1 cellular context compared by ENCODE assay signal in the genomic region with DNA sequence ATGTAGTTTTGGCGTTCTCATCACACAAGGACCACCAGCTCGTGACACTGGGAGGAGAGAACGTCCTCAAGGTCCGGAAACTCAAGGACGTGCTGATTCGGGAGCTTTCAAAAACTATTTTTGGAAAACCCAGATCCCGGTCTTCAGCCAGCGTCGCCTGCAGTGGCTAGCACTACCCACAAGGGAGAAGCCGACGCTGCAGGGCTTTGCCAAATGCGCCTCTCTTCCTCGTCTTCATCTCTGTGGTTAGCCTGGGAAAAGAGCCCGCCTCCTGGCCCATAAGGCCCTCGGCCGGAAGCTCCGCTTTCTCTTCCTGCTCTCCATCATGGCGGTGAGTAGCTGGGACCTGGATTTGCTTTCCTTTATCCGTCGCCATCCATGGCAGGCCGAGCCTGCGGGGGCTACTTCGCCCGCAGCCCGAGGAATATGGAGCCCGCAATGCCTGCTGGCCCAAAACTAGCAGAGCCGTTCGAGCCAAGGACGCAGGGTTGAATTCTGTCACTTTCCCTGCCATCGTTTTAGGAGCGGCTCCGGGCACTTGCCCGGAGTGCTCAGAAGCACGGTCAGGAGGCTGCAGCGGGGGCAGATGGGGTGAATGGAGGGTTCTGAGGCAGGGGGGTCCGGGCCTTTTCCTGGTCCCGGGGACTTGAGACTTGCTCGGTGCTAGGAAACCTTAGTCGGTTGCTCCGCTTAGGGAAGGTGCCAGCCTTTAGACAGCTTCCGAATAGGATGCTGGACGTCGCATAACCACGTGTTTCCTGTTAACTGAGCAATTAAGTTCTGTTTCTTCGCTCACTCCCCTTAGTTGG.
TF ChIP-seq lines count a peak whose summit lies in the region.

A gene (plus strand): TSS at position 308 of the 809 bp plus-strand sequence. CDS start 18 bp downstream, at position 326.

TF ChIP-seq in K562, 482 proteins besides CTCF, POLR2A, EP300 and RAD21 (continued from another document and continues in another):
- TF ChIP-seq, protein P1, sequence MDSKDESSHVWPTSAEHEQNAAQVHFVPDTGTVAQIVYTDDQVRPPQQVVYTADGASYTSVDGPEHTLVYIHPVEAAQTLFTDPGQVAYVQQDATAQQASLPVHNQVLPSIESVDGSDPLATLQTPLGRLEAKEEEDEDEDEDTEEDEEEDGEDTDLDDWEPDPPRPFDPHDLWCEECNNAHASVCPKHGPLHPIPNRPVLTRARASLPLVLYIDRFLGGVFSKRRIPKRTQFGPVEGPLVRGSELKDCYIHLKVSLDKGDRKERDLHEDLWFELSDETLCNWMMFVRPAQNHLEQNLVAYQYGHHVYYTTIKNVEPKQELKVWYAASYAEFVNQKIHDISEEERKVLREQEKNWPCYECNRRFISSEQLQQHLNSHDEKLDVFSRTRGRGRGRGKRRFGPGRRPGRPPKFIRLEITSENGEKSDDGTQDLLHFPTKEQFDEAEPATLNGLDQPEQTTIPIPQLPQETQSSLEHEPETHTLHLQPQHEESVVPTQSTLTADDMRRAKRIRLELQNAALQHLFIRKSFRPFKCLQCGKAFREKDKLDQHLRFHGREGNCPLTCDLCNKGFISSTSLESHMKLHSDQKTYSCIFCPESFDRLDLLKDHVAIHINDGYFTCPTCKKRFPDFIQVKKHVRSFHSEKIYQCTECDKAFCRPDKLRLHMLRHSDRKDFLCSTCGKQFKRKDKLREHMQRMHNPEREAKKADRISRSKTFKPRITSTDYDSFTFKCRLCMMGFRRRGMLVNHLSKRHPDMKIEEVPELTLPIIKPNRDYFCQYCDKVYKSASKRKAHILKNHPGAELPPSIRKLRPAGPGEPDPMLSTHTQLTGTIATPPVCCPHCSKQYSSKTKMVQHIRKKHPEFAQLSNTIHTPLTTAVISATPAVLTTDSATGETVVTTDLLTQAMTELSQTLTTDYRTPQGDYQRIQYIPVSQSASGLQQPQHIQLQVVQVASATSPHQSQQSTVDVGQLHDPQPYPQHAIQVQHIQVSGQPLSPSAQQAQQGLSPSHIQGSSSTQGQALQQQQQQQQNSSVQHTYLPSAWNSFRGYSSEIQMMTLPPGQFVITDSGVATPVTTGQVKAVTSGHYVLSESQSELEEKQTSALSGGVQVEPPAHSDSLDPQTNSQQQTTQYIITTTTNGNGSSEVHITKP (IDR thresholded peaks at IDR 0.05; ENCODE audit: partially characterized antibody): no peak
- no peak; the same call in 1 of the 2 replicates for TF ChIP-seq ZNF232 (CRISPR knock-in tag; IDR thresholded peaks at IDR 0.05)
- TF ChIP-seq PML (IDR thresholded peaks at IDR 0.05; ENCODE audit: low read length): peak; percentile 95
- peak; percentile 100 for TF ChIP-seq PHF8 (IDR thresholded peaks at IDR 0.05; ENCODE audit: borderline replicate concordance, low read length)
- TF ChIP-seq NFE2L1 (tag; IDR thresholded peaks at IDR 0.05; ENCODE audit: borderline replicate concordance, low read depth): no peak
- TF ChIP-seq HDAC8 (tag; IDR thresholded peaks at IDR 0.05): no peak
- TF ChIP-seq CBX1 (IDR thresholded peaks at IDR 0.05; ENCODE audit: low read depth): peak; percentile 86; the same call in 1 of the 2 replicates
- peak; percentile 85 for TF ChIP-seq ZFX (CRISPR knock-in tag; IDR thresholded peaks at IDR 0.05)
- TF ChIP-seq NR2C2 (CRISPR knock-in tag; IDR thresholded peaks at IDR 0.05): peak; percentile 65; the same call in 1 of the 2 replicates
- TF ChIP-seq NR2C2 (tag; IDR thresholded peaks at IDR 0.05): peak; percentile 86
- TF ChIP-seq, protein P2, sequence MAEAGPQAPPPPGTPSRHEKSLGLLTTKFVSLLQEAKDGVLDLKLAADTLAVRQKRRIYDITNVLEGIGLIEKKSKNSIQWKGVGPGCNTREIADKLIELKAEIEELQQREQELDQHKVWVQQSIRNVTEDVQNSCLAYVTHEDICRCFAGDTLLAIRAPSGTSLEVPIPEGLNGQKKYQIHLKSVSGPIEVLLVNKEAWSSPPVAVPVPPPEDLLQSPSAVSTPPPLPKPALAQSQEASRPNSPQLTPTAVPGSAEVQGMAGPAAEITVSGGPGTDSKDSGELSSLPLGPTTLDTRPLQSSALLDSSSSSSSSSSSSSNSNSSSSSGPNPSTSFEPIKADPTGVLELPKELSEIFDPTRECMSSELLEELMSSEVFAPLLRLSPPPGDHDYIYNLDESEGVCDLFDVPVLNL (CRISPR knock-in tag; IDR thresholded peaks at IDR 0.05; ENCODE audit: low read depth): peak; percentile 57; the same call in 1 of the 2 replicates
- peak; percentile 15; the same call in 1 of the 2 replicates for TF ChIP-seq FOXK1 (CRISPR knock-in tag; IDR thresholded peaks at IDR 0.05; ENCODE audit: borderline replicate concordance)
- TF ChIP-seq, protein P3, sequence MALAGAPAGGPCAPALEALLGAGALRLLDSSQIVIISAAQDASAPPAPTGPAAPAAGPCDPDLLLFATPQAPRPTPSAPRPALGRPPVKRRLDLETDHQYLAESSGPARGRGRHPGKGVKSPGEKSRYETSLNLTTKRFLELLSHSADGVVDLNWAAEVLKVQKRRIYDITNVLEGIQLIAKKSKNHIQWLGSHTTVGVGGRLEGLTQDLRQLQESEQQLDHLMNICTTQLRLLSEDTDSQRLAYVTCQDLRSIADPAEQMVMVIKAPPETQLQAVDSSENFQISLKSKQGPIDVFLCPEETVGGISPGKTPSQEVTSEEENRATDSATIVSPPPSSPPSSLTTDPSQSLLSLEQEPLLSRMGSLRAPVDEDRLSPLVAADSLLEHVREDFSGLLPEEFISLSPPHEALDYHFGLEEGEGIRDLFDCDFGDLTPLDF (CRISPR knock-in tag; IDR thresholded peaks at IDR 0.05): peak; percentile 86
- no peak for TF ChIP-seq CREBBP (IDR thresholded peaks at IDR 0.05; ENCODE audit: low read depth, low read length)
- TF ChIP-seq, protein P4, sequence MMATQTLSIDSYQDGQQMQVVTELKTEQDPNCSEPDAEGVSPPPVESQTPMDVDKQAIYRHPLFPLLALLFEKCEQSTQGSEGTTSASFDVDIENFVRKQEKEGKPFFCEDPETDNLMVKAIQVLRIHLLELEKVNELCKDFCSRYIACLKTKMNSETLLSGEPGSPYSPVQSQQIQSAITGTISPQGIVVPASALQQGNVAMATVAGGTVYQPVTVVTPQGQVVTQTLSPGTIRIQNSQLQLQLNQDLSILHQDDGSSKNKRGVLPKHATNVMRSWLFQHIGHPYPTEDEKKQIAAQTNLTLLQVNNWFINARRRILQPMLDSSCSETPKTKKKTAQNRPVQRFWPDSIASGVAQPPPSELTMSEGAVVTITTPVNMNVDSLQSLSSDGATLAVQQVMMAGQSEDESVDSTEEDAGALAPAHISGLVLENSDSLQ (IDR thresholded peaks at IDR 0.05): no peak
- no peak; the same call in 1 of the 2 replicates for TF ChIP-seq ZNF165 (CRISPR knock-in tag; IDR thresholded peaks at IDR 0.05; ENCODE audit: borderline replicate concordance)
- TF ChIP-seq ZKSCAN3 (CRISPR knock-in tag; IDR thresholded peaks at IDR 0.05): no peak
- TF ChIP-seq ASH1L (IDR thresholded peaks at IDR 0.05; ENCODE audit: borderline replicate concordance, low read depth, partially characterized antibody): peak; percentile 28
- TF ChIP-seq, protein P5, sequence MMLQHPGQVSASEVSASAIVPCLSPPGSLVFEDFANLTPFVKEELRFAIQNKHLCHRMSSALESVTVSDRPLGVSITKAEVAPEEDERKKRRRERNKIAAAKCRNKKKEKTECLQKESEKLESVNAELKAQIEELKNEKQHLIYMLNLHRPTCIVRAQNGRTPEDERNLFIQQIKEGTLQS (IDR thresholded peaks at IDR 0.05): no peak
- TF ChIP-seq, protein P5 (CRISPR knock-in tag; conservative IDR thresholded peaks at IDR 0.05): peak; percentile 90
- TF ChIP-seq HCFC1 (IDR thresholded peaks at IDR 0.05; ENCODE audit: low read depth, low read length): peak; percentile 78
- TF ChIP-seq ATF7 (IDR thresholded peaks at IDR 0.05): peak; percentile 83
- TF ChIP-seq ZNF41 (CRISPR knock-in tag; conservative IDR thresholded peaks at IDR 0.05): 0 out of 2 replicates have a peak, but pooled peaks have one; percentile 13
- peak; percentile 100 for TF ChIP-seq POLR2G (IDR thresholded peaks at IDR 0.05; ENCODE audit: low read depth, low read length)
- no peak for TF ChIP-seq CBX8 (IDR thresholded peaks at IDR 0.05; ENCODE audit: borderline replicate concordance, extremely low read depth, low read depth, low read length, poor library complexity, severe bottlenecking)
- peak; percentile 100 for TF ChIP-seq BRD9 (IDR thresholded peaks at IDR 0.05; ENCODE audit: low read depth, partially characterized antibody)
- peak; percentile 85 for TF ChIP-seq MEF2D (tag; conservative IDR thresholded peaks at IDR 0.05; ENCODE audit: low read depth)
- TF ChIP-seq, protein P6, sequence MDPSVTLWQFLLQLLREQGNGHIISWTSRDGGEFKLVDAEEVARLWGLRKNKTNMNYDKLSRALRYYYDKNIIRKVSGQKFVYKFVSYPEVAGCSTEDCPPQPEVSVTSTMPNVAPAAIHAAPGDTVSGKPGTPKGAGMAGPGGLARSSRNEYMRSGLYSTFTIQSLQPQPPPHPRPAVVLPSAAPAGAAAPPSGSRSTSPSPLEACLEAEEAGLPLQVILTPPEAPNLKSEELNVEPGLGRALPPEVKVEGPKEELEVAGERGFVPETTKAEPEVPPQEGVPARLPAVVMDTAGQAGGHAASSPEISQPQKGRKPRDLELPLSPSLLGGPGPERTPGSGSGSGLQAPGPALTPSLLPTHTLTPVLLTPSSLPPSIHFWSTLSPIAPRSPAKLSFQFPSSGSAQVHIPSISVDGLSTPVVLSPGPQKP (CRISPR knock-in tag; IDR thresholded peaks at IDR 0.05): no peak
- no peak for TF ChIP-seq ZNF384 (IDR thresholded peaks at IDR 0.05; ENCODE audit: low read depth, low read length)
- TF ChIP-seq FOSL1 (tag; conservative IDR thresholded peaks at IDR 0.05): 0 out of 2 replicates have a peak, but pooled peaks have one; percentile 58
- TF ChIP-seq, protein P7, sequence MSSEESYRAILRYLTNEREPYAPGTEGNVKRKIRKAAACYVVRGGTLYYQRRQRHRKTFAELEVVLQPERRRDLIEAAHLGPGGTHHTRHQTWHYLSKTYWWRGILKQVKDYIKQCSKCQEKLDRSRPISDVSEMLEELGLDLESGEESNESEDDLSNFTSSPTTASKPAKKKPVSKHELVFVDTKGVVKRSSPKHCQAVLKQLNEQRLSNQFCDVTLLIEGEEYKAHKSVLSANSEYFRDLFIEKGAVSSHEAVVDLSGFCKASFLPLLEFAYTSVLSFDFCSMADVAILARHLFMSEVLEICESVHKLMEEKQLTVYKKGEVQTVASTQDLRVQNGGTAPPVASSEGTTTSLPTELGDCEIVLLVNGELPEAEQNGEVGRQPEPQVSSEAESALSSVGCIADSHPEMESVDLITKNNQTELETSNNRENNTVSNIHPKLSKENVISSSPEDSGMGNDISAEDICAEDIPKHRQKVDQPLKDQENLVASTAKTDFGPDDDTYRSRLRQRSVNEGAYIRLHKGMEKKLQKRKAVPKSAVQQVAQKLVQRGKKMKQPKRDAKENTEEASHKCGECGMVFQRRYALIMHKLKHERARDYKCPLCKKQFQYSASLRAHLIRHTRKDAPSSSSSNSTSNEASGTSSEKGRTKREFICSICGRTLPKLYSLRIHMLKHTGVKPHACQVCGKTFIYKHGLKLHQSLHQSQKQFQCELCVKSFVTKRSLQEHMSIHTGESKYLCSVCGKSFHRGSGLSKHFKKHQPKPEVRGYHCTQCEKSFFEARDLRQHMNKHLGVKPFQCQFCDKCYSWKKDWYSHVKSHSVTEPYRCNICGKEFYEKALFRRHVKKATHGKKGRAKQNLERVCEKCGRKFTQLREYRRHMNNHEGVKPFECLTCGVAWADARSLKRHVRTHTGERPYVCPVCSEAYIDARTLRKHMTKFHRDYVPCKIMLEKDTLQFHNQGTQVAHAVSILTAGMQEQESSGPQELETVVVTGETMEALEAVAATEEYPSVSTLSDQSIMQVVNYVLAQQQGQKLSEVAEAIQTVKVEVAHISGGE (CRISPR knock-in tag; IDR thresholded peaks at IDR 0.05): peak in 1 of 3 experiments; percentile 54; a peak in 1 of 6 replicates
- TF ChIP-seq ERF (CRISPR knock-in tag; IDR thresholded peaks at IDR 0.05): peak; percentile 86
- TF ChIP-seq MXI1 (IDR thresholded peaks at IDR 0.05; ENCODE audit: low read depth, low read length): 0 out of 2 replicates have a peak, but pooled peaks have one; percentile 60
- TF ChIP-seq ZBED1 (IDR thresholded peaks at IDR 0.05): peak; percentile 73; the same call in 1 of the 2 replicates
- TF ChIP-seq, protein P8, sequence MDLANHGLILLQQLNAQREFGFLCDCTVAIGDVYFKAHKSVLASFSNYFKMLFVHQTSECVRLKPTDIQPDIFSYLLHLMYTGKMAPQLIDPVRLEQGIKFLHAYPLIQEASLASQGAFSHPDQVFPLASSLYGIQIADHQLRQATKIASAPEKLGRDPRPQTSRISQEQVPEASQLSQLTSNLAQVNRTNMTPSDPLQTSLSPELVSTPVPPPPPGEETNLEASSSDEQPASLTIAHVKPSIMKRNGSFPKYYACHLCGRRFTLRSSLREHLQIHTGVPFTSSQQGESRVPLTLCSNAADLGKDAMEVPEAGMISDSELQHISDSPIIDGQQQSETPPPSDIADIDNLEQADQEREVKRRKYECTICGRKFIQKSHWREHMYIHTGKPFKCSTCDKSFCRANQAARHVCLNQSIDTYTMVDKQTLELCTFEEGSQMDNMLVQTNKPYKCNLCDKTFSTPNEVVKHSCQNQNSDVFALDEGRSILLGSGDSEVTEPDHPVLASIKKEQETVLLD (IDR thresholded peaks at IDR 0.05): peak; percentile 63; the same call in 1 of the 2 replicates
- no peak for TF ChIP-seq ZNF589 (CRISPR knock-in tag; IDR thresholded peaks at IDR 0.05; ENCODE audit: low read depth)
- peak; percentile 72 for TF ChIP-seq TOE1 (IDR thresholded peaks at IDR 0.05; ENCODE audit: borderline replicate concordance)
- 0 out of 2 replicates have a peak, but pooled peaks have one; percentile 49 for TF ChIP-seq TOE1 (CRISPR knock-in tag; IDR thresholded peaks at IDR 0.05; ENCODE audit: borderline replicate concordance, low read depth)
- TF ChIP-seq, protein P9, sequence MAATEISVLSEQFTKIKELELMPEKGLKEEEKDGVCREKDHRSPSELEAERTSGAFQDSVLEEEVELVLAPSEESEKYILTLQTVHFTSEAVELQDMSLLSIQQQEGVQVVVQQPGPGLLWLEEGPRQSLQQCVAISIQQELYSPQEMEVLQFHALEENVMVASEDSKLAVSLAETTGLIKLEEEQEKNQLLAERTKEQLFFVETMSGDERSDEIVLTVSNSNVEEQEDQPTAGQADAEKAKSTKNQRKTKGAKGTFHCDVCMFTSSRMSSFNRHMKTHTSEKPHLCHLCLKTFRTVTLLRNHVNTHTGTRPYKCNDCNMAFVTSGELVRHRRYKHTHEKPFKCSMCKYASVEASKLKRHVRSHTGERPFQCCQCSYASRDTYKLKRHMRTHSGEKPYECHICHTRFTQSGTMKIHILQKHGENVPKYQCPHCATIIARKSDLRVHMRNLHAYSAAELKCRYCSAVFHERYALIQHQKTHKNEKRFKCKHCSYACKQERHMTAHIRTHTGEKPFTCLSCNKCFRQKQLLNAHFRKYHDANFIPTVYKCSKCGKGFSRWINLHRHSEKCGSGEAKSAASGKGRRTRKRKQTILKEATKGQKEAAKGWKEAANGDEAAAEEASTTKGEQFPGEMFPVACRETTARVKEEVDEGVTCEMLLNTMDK (IDR thresholded peaks at IDR 0.05; ENCODE audit: borderline replicate concordance, insufficient read depth, low read depth, low read length, poor library complexity, severe bottlenecking): peak; percentile 68
- TF ChIP-seq BCL6 (CRISPR knock-in tag; IDR thresholded peaks at IDR 0.05): 0 out of 2 replicates have a peak, but pooled peaks have one; percentile 50
